10 cellular contexts compared by ENCODE assay signal in genomic region chr2:46306320-46306719, GRCh38. TPM values are rescaled to one million over a fixed set of nuclear protein-coding genes. Genes with fewer than 3 reads are reported as not detected.
DNase-seq lines count a peak whose midpoint lies in the region; ATAC-seq, FAIRE-seq and TF ChIP-seq lines count a peak whose summit lies in the region.
"Had no signal": no experiment of that assay in that cellular context is flagged by ENCODE, and none has a peak within 500 bp of the region (broad histone marks: within the 10 kb centered on the region; RNA-seq: fewer than 3 reads in every experiment).

No MANE protein-coding gene starts in this region.

- peaks cover 90% of the 10 kb centered on the region for H3K4me1 ChIP-seq in RWPE2 (ENCODE audit: insufficient read depth, poor library complexity, severe bottlenecking)
- H3K4me1 ChIP-seq in kidney (ENCODE audit: control insufficient read depth in 1 of 2, insufficient read depth in 1 of 2, low read depth in 1 of 2, low read length in 2 of 2): peaks cover 32 to 48% of the 10 kb centered on the region in 2 donors
- peaks cover 6 to 11% of the 10 kb centered on the region in 2 donors for H3K4me1 ChIP-seq in uterus

- peak overlapping the region; percentile 97 for H3K27ac ChIP-seq in RWPE2 (ENCODE audit: poor library complexity, severe bottlenecking)
- H3K27ac ChIP-seq in kidney (ENCODE audit: low read depth in 2 of 2, low read length in 2 of 2): peak overlapping the region; percentile 73 to 80
- peak overlapping the region; percentile 28 to 93 for H3K27ac ChIP-seq in uterus
- H3K27ac ChIP-seq in CD4-positive, alpha-beta T cell (ENCODE audit: low read depth, low read length): no peak overlapping the region

- no peaks in the 10 kb centered on the region for H3K9me3 Mint-ChIP-seq in CD4-positive, alpha-beta T cell

- H3K36me3 ChIP-seq in RWPE2 (ENCODE audit: low read depth) (peaks cover 24% of the 10 kb centered on the region), kidney (ENCODE audit: control insufficient read depth in 1 of 2, insufficient read depth in 2 of 2, low read length in 2 of 2) (no peaks in the 10 kb centered on the region), uterus (no peaks in the 10 kb centered on the region)

- CTCF ChIA-PET in CD4-positive, alpha-beta T cell (lab: Charles Lee): interaction anchor here (1.1 to 1.3 kb wide), 2 partner anchors 13 to 32 kb away, joined by 3 read pairs; no protein-coding TSS in a partner anchor

- POLR2A ChIA-PET in CD4-positive, alpha-beta T cell (lab: Charles Lee): no interaction called here

- H3K27me3 ChIP-seq in RWPE2 (ENCODE audit: insufficient read depth, poor library complexity, severe bottlenecking): no peaks in the 10 kb centered on the region
- H3K27me3 ChIP-seq in uterus: no peaks in the 10 kb centered on the region
- H3K27me3 ChIP-seq in CD4-positive, alpha-beta T cell (ENCODE audit: control insufficient read depth, insufficient read depth, low read length): peaks cover 35% of the 10 kb centered on the region

- DNase-seq in SHP77 (lab: John Stamatoyannopoulos, UW) (peak; percentile 35 to 37), SHP77 treated with DMSO at 0.1 percent for 48 hours (lab: John Stamatoyannopoulos, UW) (no peak), RWPE2 (ENCODE audit: low spot score) (no peak), kidney (no peak), uterus (no peak), lower leg skin (ENCODE audit: low spot score in 2 of 2) (no peak)
- DNase-seq in CD4-positive, alpha-beta T cell: no peak
- DNase-seq: activated naive CD8-positive, alpha-beta T cell treated with anti-CD3 and anti-CD28 coated beads, Interleukin-2, amount 50 U/mL, for 24 hours had no signal

- H3K9ac ChIP-seq in kidney (ENCODE audit: low read length in 2 of 2): peak overlapping the region; percentile 19 to 53

- H3K4me1 Mint-ChIP-seq in CD4-positive, alpha-beta T cell (ENCODE audit: low read depth): peaks cover 27% of the 10 kb centered on the region

- TF ChIP-seq POLR2A in uterus (IDR thresholded peaks at IDR 0.05): no peak
- TF ChIP-seq POLR2A in lower leg skin (IDR thresholded peaks at IDR 0.05): no peak

- TF ChIP-seq CTCF in RWPE2 (IDR thresholded peaks at IDR 0.05; ENCODE audit: poor library complexity, severe bottlenecking) (no peak), kidney (IDR thresholded peaks at IDR 0.05; ENCODE audit: borderline replicate concordance, extremely low read depth, insufficient read depth) (no peak), uterus (IDR thresholded peaks at IDR 0.05) (no peak), lower leg skin (IDR thresholded peaks at IDR 0.05) (no peak)
- TF ChIP-seq CTCF in CD4-positive, alpha-beta T cell (IDR thresholded peaks at IDR 0.05): no peak

- H3K9me3 ChIP-seq in RWPE2 (ENCODE audit: severe bottlenecking): no peaks in the 10 kb centered on the region
- no peaks in the 10 kb centered on the region for H3K9me3 ChIP-seq in kidney (ENCODE audit: control insufficient read depth in 1 of 2, low read length in 2 of 2)
- no peaks in the 10 kb centered on the region for H3K9me3 ChIP-seq in uterus
- no peaks in the 10 kb centered on the region for H3K9me3 ChIP-seq in CD4-positive, alpha-beta T cell (ENCODE audit: control insufficient read depth, low read length)

- no peak overlapping the region for H3K27ac Mint-ChIP-seq in CD4-positive, alpha-beta T cell
- H3K27ac Mint-ChIP-seq: activated naive CD8-positive, alpha-beta T cell treated with anti-CD3 and anti-CD28 coated beads, Interleukin-2, amount 50 U/mL, for 24 hours had no signal

- H3K4me3 Mint-ChIP-seq in CD4-positive, alpha-beta T cell: no peak overlapping the region
- H3K4me3 Mint-ChIP-seq: activated naive CD8-positive, alpha-beta T cell treated with anti-CD3 and anti-CD28 coated beads, Interleukin-2, amount 50 U/mL, for 24 hours had no signal

- peaks cover 51% of the 10 kb centered on the region for H3K27me3 Mint-ChIP-seq in CD4-positive, alpha-beta T cell

- H3K4me3 ChIP-seq in RWPE2 (ENCODE audit: severe bottlenecking) (no peak overlapping the region), kidney (ENCODE audit: low read length in 2 of 2) (peak overlapping the region in 1 of 2 donors; percentile 7), uterus (no peak overlapping the region), lower leg skin (ENCODE audit: low read depth, poor library complexity, severe bottlenecking) (no peak overlapping the region)

- WGBS in lower leg skin, 2 donors: 63 to 65% methylated on average over 2 of the region's 2 CpGs

- no peak for FAIRE-seq in kidney (lab: Jason Lieb, UNC)
- FAIRE-seq: A204.1 had no signal

- intact Hi-C loops in kidney (cut with DNase I) (no loop called here), uterus (cut with DNase I; ENCODE audit: low total_unique reads) (no loop called here), lower leg skin (cut with DNase I; ENCODE audit: low total_unique reads) (no loop called here)
- intact Hi-C loops in CD4-positive, alpha-beta T cell (cut with DNase I, micrococcal nuclease): no loop called here

- ATAC-seq in RWPE2 (ENCODE audit: low read depth) (peak; percentile 80), HG02798 (IDR thresholded peaks at IDR 0.05; ENCODE audit: poor library complexity, unreplicated experiment) (no peak)
- no peak for ATAC-seq in CD4-positive, alpha-beta T cell (ENCODE audit: poor library complexity)

- H3K36me3 Mint-ChIP-seq in CD4-positive, alpha-beta T cell (ENCODE audit: low read depth): no peaks in the 10 kb centered on the region

RNA-seq across cellular contexts. Expression of gene EPAS1, which starts 9.1 kb away (rescaled TPM):
- 398 TPM for total RNA-seq in kidney
- 142 TPM for polyA plus RNA-seq in kidney (ENCODE audit: insufficient read depth, low read depth, low replicate concordance)
- total RNA-seq in uterus: 100 to 1,000 TPM in 3 of 4 donors, 10 to 100 TPM in 1; 35.0 to 465 (median 202) TPM
- total RNA-seq in lower leg skin: 100 to 1,000 TPM; 126 to 249 (median 148) TPM
- 1 to 10 TPM; 4.2 to 5.4 TPM for total RNA-seq in CD4-positive, alpha-beta T cell

Comparison
In these comparisons a context has a peak if more than half of its experiments do, and no peak if none do; other contexts are left out.
1. DNase-seq: peak in SHP77 (2 of 2); none in SHP77 treated with DMSO at 0.1 percent for 48 hours (single experiment), RWPE2 (single experiment), kidney (single experiment), uterus (0 of 2), lower leg skin (0 of 2) and CD4-positive, alpha-beta T cell (0 of 10).
2. RNA of gene EPAS1, which starts 9.1 kb away (total RNA-seq): 398 TPM in kidney (single experiment), 35.0 to 465 TPM in uterus and 126 to 249 TPM in lower leg skin; 4.2 to 5.4 TPM in CD4-positive, alpha-beta T cell; every median in the first group is over 4 times any median in the second.